In genomic region chr15:71219646-71220045, GRCh38 we compare ENCODE assay signal across 16 cellular contexts.
A peak's percentile ranks its signal among the peaks of the same experiment; 100 is the strongest.
DNase-seq lines count a peak whose midpoint lies in the region; ATAC-seq and TF ChIP-seq lines count a peak whose summit lies in the region.
"Had no signal": no experiment of that assay in that cellular context is flagged by ENCODE, and none has a peak within 500 bp of the region (broad histone marks: within the 10 kb centered on the region; RNA-seq: fewer than 3 reads in every experiment).

No MANE protein-coding gene starts in this region.

- H3K27ac ChIP-seq in VCaP: peak overlapping the region; percentile 71; the same call in 1 of the 2 replicates

- peak; percentile 12 for DNase-seq in EL
- peak; percentile 90 for DNase-seq in fibroblast of pulmonary artery (ENCODE audit: low read depth)
- DNase-seq in sciatic nerve (ENCODE audit: low spot score): no peak
- DNase-seq in D341Med (ENCODE audit: low spot score): no peak
- DNase-seq: activated CD4-positive, alpha-beta memory T cell treated with anti-CD3 and anti-CD28 coated beads for 36 hours; activated effector memory CD4-positive, alpha-beta T cell treated with anti-CD3 and anti-CD28 coated beads, Interleukin-2, amount 50 U/mL, for 16 hours; naive thymus-derived CD4-positive, alpha-beta T cell; NCI-H1417 treated with DMSO at 0.1 percent for 48 hours; Peyer's patch; right lobe of liver; T1000 had no signal

- TF ChIP-seq CTCF in VCaP (conservative IDR thresholded peaks at IDR 0.05) (no peak), fibroblast of pulmonary artery (IDR thresholded peaks at IDR 0.05; ENCODE audit: low read length, missing control alignments) (no peak)

- ATAC-seq in sciatic nerve (peak; percentile 80), HG03460 (IDR thresholded peaks at IDR 0.05; ENCODE audit: unreplicated experiment) (no peak), GM19023 (IDR thresholded peaks at IDR 0.05; ENCODE audit: unreplicated experiment) (no peak), GM18870 (IDR thresholded peaks at IDR 0.05; ENCODE audit: unreplicated experiment) (no peak)
- ATAC-seq: HepG2; naive thymus-derived CD4-positive, alpha-beta T cell; right lobe of liver had no signal

- H3K4me3 ChIP-seq in fibroblast of pulmonary artery (replicated peaks; ENCODE audit: low read depth, low read length): no peak overlapping the region
- H3K4me3 ChIP-seq: Peyer's patch, right lobe of liver had no signal

- intact Hi-C loops in sciatic nerve (cut with DNase I): no loop called here

Comparison
In these comparisons a context has a peak if more than half of its experiments do, and no peak if none do; other contexts are left out.
1. DNase-seq: peak in EL (single experiment) and fibroblast of pulmonary artery (single experiment); none in sciatic nerve (single experiment) and D341Med (single experiment).